In genomic region chr10:93225938-93226337, GRCh38 we compare ENCODE assay signal across 20 cellular contexts.
"Had no signal": no experiment of that assay in that cellular context is flagged by ENCODE, and none has a peak within 500 bp of the region (broad histone marks: within the 10 kb centered on the region; RNA-seq: fewer than 3 reads in every experiment).

No MANE protein-coding gene starts in this region.

- H3K36me3 ChIP-seq: sigmoid colon, vagina had no signal

- H3K4me3 ChIP-seq: coronary artery, sigmoid colon, testis, vagina had no signal

- FAIRE-seq: bronchial epithelial cell, kidney had no signal

- H2AFZ ChIP-seq: parathyroid adenoma had no signal

- H3K27ac ChIP-seq: coronary artery, epithelial cell of prostate, parathyroid adenoma, sigmoid colon, testis, vagina, VCaP had no signal

- H3K79me2 ChIP-seq: parathyroid adenoma had no signal

- H3K4me1 ChIP-seq: parathyroid adenoma, sigmoid colon, testis, vagina had no signal

- H3K27me3 ChIP-seq: sigmoid colon, testis, vagina had no signal

- DNase-seq: activated CD4-positive, CD25-positive, alpha-beta regulatory T cell treated with anti-CD3 and anti-CD28 coated beads, Interleukin-2, amount 50 U/mL, for 72 hours; activated CD8-positive, alpha-beta memory T cell treated with anti-CD3 and anti-CD28 coated beads, Interleukin-2, amount 50 U/mL, for 4 hours; activated naive CD4-positive, alpha-beta T cell; activated naive CD8-positive, alpha-beta T cell treated with anti-CD3 and anti-CD28 coated beads for 36 hours; activated T-cell treated with anti-CD3 and anti-CD28 coated beads, Interleukin-2, amount 50 U/mL, for 4 hours; cerebellar nuclear complex; kidney; mammary epithelial cell; midbrain; sigmoid colon; stimulated activated CD4-positive, alpha-beta T cell treated with anti-CD3 and anti-CD28 coated beads, Interleukin-2, amount 100 ng/mL, for 48 hours; stimulated activated CD8-positive, alpha-beta memory T cell treated with anti-CD3 and anti-CD28 coated beads, Interleukin-4, amount 100 ng/mL, for 48 hours; stimulated activated naive CD4-positive, alpha-beta T cell; testis had no signal

- ATAC-seq: activated T-cell treated with anti-CD3 and anti-CD28 coated beads, Interleukin-2, amount 50 U/mL, for 4 hours had no signal

- H3K9me3 ChIP-seq: sigmoid colon, testis, vagina had no signal

- H3K9ac ChIP-seq: parathyroid adenoma had no signal
